ENCODE assay signal across 22 cellular contexts in the genomic region with DNA sequence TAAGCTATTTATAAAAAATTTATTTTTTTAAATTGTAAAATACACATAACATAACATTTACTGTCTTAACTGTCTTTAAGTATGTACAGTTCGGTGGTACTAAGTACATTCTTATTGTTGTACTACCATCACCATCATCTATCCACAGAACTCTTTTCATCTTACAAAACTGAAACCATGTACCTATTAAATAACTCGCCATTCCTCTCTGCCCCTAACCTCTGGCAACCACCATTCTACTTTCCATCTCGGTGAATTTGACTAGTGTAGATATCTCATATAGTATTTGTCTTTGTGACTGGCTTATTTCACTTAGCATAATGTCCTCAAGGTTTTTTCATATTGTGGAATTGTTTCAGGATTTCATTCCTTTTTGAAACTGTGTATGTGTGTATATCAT.
"Had no signal": no experiment of that assay in that cellular context is flagged by ENCODE, and none has a peak within 500 bp of the region (broad histone marks: within the 10 kb centered on the region; RNA-seq: fewer than 3 reads in every experiment).

No MANE protein-coding gene starts in this region.

- H3K4me1 ChIP-seq: parathyroid adenoma, thyroid gland had no signal

- H3K4me3 Mint-ChIP-seq: activated CD8-positive, alpha-beta memory T cell treated with anti-CD3 and anti-CD28 coated beads, Interleukin-2, amount 10 ng/mL, durations not matched to agents 7 days and 5 days had no signal

- H3K27me3 ChIP-seq: gastrocnemius medialis, left lung, neutrophil, sigmoid colon, spleen, thyroid gland had no signal

- H3K36me3 ChIP-seq: gastrocnemius medialis, neutrophil, sigmoid colon, thyroid gland, WERI-Rb-1 had no signal

- H3K27ac ChIP-seq: left lung, neutrophil, parathyroid adenoma, sigmoid colon, spleen, thyroid gland, WERI-Rb-1 had no signal

- H3K27ac Mint-ChIP-seq: activated CD8-positive, alpha-beta memory T cell treated with anti-CD3 and anti-CD28 coated beads, Interleukin-2, amount 10 ng/mL, durations not matched to agents 7 days and 5 days; stimulated activated naive B cell treated with anti-CD40 and anti-IgM and Interleukin-4, amounts not matched to agents 10 μg/mL and 1 μg/mL and 100 μg/mL, for 72 hours had no signal

- H3K27me3 Mint-ChIP-seq: activated CD8-positive, alpha-beta memory T cell treated with anti-CD3 and anti-CD28 coated beads, Interleukin-2, amount 10 ng/mL, durations not matched to agents 7 days and 5 days; naive B cell; stimulated activated naive B cell treated with anti-CD40 and anti-IgM and Interleukin-4, amounts not matched to agents 10 μg/mL and 1 μg/mL and 100 μg/mL, for 72 hours had no signal

- DNase-seq: activated CD4-positive, alpha-beta T cell treated with anti-CD3 and anti-CD28 coated beads for 1 hour; activated CD4-positive, alpha-beta T cell treated with anti-CD3 and anti-CD28 coated beads, Interleukin-2, amount 50 U/mL, for 4 hours; activated CD8-positive, alpha-beta memory T cell treated with anti-CD3 and anti-CD28 coated beads, Interleukin-2, amount 10 ng/mL, durations not matched to agents 7 days and 5 days; activated effector memory CD4-positive, alpha-beta T cell treated with Interleukin-2 at 50 U/mL for 16 hours; activated naive CD4-positive, alpha-beta T cell treated with anti-CD3 and anti-CD28 coated beads, Interleukin-2, amount 50 U/mL, for 16 hours; amniotic stem cell; effector CD4-positive, alpha-beta T cell; gastrocnemius medialis; head of caudate nucleus; left lung; mammary epithelial cell; mucosa of descending colon; naive B cell; sigmoid colon; spleen; stimulated activated naive B cell treated with anti-CD40 and anti-IgM and Interleukin-4, amounts not matched to agents 10 μg/mL and 1 μg/mL and 100 μg/mL, for 72 hours; SW 1271; thyroid gland; WERI-Rb-1 had no signal

- H3K9me3 ChIP-seq: gastrocnemius medialis, left lung, mucosa of descending colon, neutrophil, thyroid gland had no signal

- H3K9ac ChIP-seq: parathyroid adenoma had no signal

- ATAC-seq: activated CD8-positive, alpha-beta memory T cell treated with anti-CD3 and anti-CD28 coated beads, Interleukin-2, amount 10 ng/mL, durations not matched to agents 7 days and 5 days; esophagus mucosa; gastrocnemius medialis; left lung; mucosa of descending colon had no signal

- H3K4me3 ChIP-seq: gastrocnemius medialis, left lung, mucosa of descending colon, sigmoid colon, spleen, thyroid gland had no signal

- H2AFZ ChIP-seq: parathyroid adenoma had no signal
